In the genomic region with DNA sequence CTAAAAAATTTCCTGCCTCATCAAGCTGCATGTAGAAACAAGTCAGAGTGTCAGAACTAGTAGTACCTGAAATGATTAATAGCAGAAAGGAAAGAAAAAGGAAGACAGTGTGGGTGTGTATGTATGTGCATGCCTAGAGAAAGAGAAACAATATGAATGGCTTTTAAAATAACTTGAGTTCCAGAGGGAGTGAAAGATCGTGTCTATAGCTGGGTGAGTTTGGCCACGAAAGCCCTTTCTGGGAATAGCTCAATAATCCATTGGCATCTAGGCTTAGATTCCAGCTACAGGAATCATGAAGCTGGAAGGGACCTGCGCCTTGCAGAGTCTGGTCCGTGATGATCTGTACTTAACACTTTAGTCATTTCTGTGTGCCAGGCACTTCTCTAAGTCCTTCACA, we compare ENCODE assay signal across 9 cellular contexts.
DNase-seq lines count a peak whose midpoint lies in the region; ATAC-seq, FAIRE-seq and TF ChIP-seq lines count a peak whose summit lies in the region.
"Had no signal": no experiment of that assay in that cellular context is flagged by ENCODE, and none has a peak within 500 bp of the region (broad histone marks: within the 10 kb centered on the region; RNA-seq: fewer than 3 reads in every experiment).

No MANE protein-coding gene starts in this region.

- TF ChIP-seq RAD21 in HepG2 (CRISPR knock-in tag; IDR thresholded peaks at IDR 0.05) = no peak

- CTCF ChIA-PET in HepG2 (lab: Yijun Ruan, JAX; ENCODE audit: low intra/inter-chr PET ratio, low total read pairs) = no interaction called here

- intact Hi-C loops in right lobe of liver (cut with DNase I) = no loop called here
- intact Hi-C loops in HepG2 (cut with micrococcal nuclease; ENCODE audit: unreplicated experiment) = no loop called here

- no peak for FAIRE-seq in HepG2 (lab: Jason Lieb, UNC)

- no peaks in the 10 kb centered on the region for H3K79me2 ChIP-seq in HepG2 (ENCODE audit: insufficient read depth, low read length)

- peak; percentile 73 to 79 (median 78) for ATAC-seq in right lobe of liver
- ATAC-seq in HepG2 = no peak
- peak; percentile 51 for ATAC-seq in HG03103 (IDR thresholded peaks at IDR 0.05; ENCODE audit: low read depth, unreplicated experiment)
- ATAC-seq: CD8-positive, alpha-beta T cell had no signal

- TF ChIP-seq EP300 in HepG2 (IDR thresholded peaks at IDR 0.05; ENCODE audit: low read depth in 2 of 2, low read length in 2 of 2) (no peak), HepG2 (CRISPR knock-in tag; IDR thresholded peaks at IDR 0.05; ENCODE audit: borderline replicate concordance) (no peak)

- no peak for TF ChIP-seq POLR2A in right lobe of liver (IDR thresholded peaks at IDR 0.05)
- TF ChIP-seq POLR2A in HepG2 (IDR thresholded peaks at IDR 0.05; ENCODE audit: insufficient read depth in 1 of 2, low read depth in 2 of 2, low read length in 2 of 2) = no peak

- BruUV-seq in HepG2 (replicated peaks; lab: Mats Ljungman, UMichigan) = no TSS peak

- H3K27ac ChIP-seq in right lobe of liver (no peak overlapping the region), HepG2 (ENCODE audit: extremely low read length, insufficient read depth, low read length) (no peak overlapping the region)

- no peaks in the 10 kb centered on the region for H3K27me3 ChIP-seq in right lobe of liver
- no peaks in the 10 kb centered on the region for H3K27me3 ChIP-seq in HepG2 (ENCODE audit: control insufficient read depth in 1 of 2, insufficient read depth in 2 of 2, low read length in 2 of 2)

- WGBS in right lobe of liver (ENCODE audit: insufficient coverage, low coverage, low lambda C conversion rate, missing lambda C conversion rate) = 13% methylated on average over 4 of the region's 4 CpGs
- WGBS in HepG2 (ENCODE audit: low lambda C conversion rate) = 93% methylated on average over 4 of the region's 4 CpGs

- H3K4me3 ChIP-seq in right lobe of liver = no peak overlapping the region
- H3K4me3 ChIP-seq in HepG2 (replicated peaks in 1 of 3; ENCODE audit: insufficient read depth in 1 of 3, low read depth in 2 of 3, low read length in 3 of 3) = no peak overlapping the region

- TF ChIP-seq CTCF in right lobe of liver (IDR thresholded peaks at IDR 0.05) (no peak), HepG2 (CRISPR knock-in tag; IDR thresholded peaks at IDR 0.05) (no peak), GM13976 (IDR thresholded peaks at IDR 0.05; ENCODE audit: borderline replicate concordance, control extremely low read depth, extremely low read depth, insufficient read depth, missing control alignments) (no peak)

- DNase-seq in right lobe of liver = no peak
- no peak for DNase-seq in HepG2 (ENCODE audit: low spot score)
- DNase-seq in cerebellar cortex (ENCODE audit: low spot score) = peak; percentile 38
- DNase-seq in hepatic stellate cell (ENCODE audit: low spot score) = no peak
- DNase-seq in NCI-H1092 (lab: John Stamatoyannopoulos, UW) = no peak
- DNase-seq in NCI-H524 treated with DMSO at 0.1 percent for 48 hours (lab: John Stamatoyannopoulos, UW) = no peak
- no peak for DNase-seq in GM13976 (ENCODE audit: low spot score)
- DNase-seq: CD8-positive, alpha-beta T cell had no signal

- POLR2A ChIA-PET in HepG2 (lab: Yijun Ruan, JAX) = no interaction called here

- H3K4me2 ChIP-seq in HepG2 (ENCODE audit: low read depth, low read length) = no peak overlapping the region

- no peaks in the 10 kb centered on the region for H3K36me3 ChIP-seq in right lobe of liver
- no peaks in the 10 kb centered on the region for H3K36me3 ChIP-seq in HepG2 (replicated peaks in 1 of 2; ENCODE audit: control insufficient read depth in 1 of 2, insufficient read depth in 2 of 2, low read length in 2 of 2)

- no peaks in the 10 kb centered on the region for H3K4me1 ChIP-seq in right lobe of liver
- H3K4me1 ChIP-seq in HepG2 (ENCODE audit: insufficient read depth, low read length) = peaks cover 7% of the 10 kb centered on the region; the same call in 1 of the 2 replicates

- no peaks in the 10 kb centered on the region for H4K20me1 ChIP-seq in HepG2 (ENCODE audit: insufficient read depth, low read length)

- H2AFZ ChIP-seq in HepG2 (ENCODE audit: low read length) = no peak overlapping the region

- in situ Hi-C loops in HepG2 (cut with HindIII; ENCODE audit: extremely low pct_ligation_motif_present, low pct_unique_long_range_greater_than_20kb) (no loop called here), GM13976 (cut with MboI; ENCODE audit: low sequenced_read_pairs, unreplicated experiment) (no loop called here)

- H3K9ac ChIP-seq in HepG2 (ENCODE audit: insufficient read depth, low read depth, low read length) = no peak overlapping the region

- H3K9me3 ChIP-seq in right lobe of liver = no peaks in the 10 kb centered on the region
- no peaks in the 10 kb centered on the region for H3K9me3 ChIP-seq in HepG2 (ENCODE audit: low read length)

TF ChIP-seq in HepG2, 621 proteins besides CTCF, POLR2A, EP300 and RAD21:
- TF ChIP-seq CERS6 (CRISPR knock-in tag; IDR thresholded peaks at IDR 0.05) (no peak), HNRNPH1 (optimal IDR thresholded peaks at IDR 0.05; ENCODE audit: low read depth, low read length) (no peak), DPF2 (CRISPR knock-in tag; IDR thresholded peaks at IDR 0.05; ENCODE audit: borderline replicate concordance, low read depth) (no peak), MIXL1 (CRISPR knock-in tag; IDR thresholded peaks at IDR 0.05) (no peak), GPN1 (CRISPR knock-in tag; IDR thresholded peaks at IDR 0.05; ENCODE audit: borderline replicate concordance) (no peak), NFE2L2 (IDR thresholded peaks at IDR 0.05; ENCODE audit: low read length) (no peak), NFE2L1 (CRISPR knock-in tag; IDR thresholded peaks at IDR 0.05; ENCODE audit: borderline replicate concordance) (no peak)
